8 cellular contexts compared by ENCODE assay signal in the genomic region with DNA sequence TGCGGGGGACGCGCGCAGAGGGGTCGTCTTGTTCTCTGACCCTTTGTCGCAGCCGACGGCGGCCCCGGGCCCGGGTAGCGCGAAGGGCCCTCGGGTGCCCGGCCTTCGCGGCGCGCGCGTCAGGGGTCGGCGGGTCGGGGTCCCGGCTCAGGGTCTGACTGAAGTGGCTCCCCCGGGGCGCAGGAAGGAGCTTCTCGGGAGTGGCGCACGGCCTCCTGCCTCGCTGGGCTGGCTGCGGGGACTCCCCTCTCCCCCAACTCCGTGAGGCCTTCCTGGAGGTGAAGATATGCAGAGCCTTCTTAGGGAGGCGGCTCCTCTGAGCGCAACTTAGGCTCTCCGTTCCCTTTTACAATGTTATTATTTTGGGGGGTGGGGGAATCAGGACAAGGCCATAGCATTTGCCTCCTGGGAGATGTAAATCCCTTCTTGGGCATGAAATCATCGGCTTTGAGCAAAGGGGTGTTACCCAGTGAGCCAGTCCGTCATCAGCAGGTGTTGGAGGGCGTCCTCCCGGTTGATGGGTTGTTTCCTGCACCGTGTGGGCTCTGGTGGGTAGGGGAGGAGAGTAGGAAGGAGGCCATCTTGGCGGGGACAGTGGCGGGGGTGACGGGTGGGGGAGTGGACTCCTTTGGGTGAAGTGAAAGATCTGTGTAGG. TPM values are rescaled to one million over a fixed set of nuclear protein-coding genes. Genes with fewer than 3 reads are reported as not detected.
DNase-seq lines count a peak whose midpoint lies in the region; ATAC-seq and TF ChIP-seq lines count a peak whose summit lies in the region.

No MANE protein-coding gene starts in this region.

- CTCF ChIA-PET in IMR-90 (lab: Yijun Ruan, JAX) = interaction anchor here (0.5 to 3.0 kb wide), 19 partner anchors 9 to 1907 kb away, joined by 3 to 36 read pairs (median 7); no protein-coding TSS in a partner anchor
- CTCF ChIA-PET in activated naive CD4-positive, alpha-beta T cell treated with anti-CD3 and anti-CD28 coated beads for 36 hours (lab: Charles Lee) = interaction anchor here (0.7 to 8.5 kb wide), 15 partner anchors 8 to 198 kb away, joined by 3 to 180 read pairs (median 6); no protein-coding TSS in a partner anchor

- H3K27ac ChIP-seq in IMR-90 (ENCODE audit: insufficient read depth, low read length) (peak overlapping the region; percentile 81), ovary (peak overlapping the region; percentile 81)

- H3K4me3 ChIP-seq in IMR-90 (ENCODE audit: insufficient read depth, low read depth, low read length) = peak overlapping the region; percentile 92
- H3K4me3 ChIP-seq in ovary = peak overlapping the region; percentile 54

- H3K79me1 ChIP-seq in IMR-90 (ENCODE audit: low read depth in 1 of 2, low read length in 2 of 2) = peaks cover 21 to 45% of the 10 kb centered on the region in 2 experiments

- H3K23ac ChIP-seq in IMR-90 (ENCODE audit: low read depth, low read length) = peak overlapping the region; percentile 84

- H2BK20ac ChIP-seq in IMR-90 (ENCODE audit: low read depth, low read length) = no peak overlapping the region

- peak overlapping the region; percentile 79 for H4K5ac ChIP-seq in IMR-90 (ENCODE audit: low read depth, low read length)

- intact Hi-C loops in IMR-90 (cut with micrococcal nuclease) = loop anchor here (2.0 to 10.0 kb wide), 2 partner anchors 53 to 317 kb away; no protein-coding TSS in a partner anchor
- intact Hi-C loops in activated naive CD4-positive, alpha-beta T cell treated with anti-CD3 and anti-CD28 coated beads for 36 hours (cut with micrococcal nuclease) = loop anchor here (1.0 to 10.0 kb wide), 4 partner anchors 8 to 625 kb away; partner anchors contain the start of genes PCNA and SHLD1
- intact Hi-C loops in ovary (cut with DNase I) = loop anchor here (2.0 to 5.0 kb wide), 4 partner anchors 45 to 65 kb away; no protein-coding TSS in a partner anchor

- 0 out of 2 replicates have a peak, but pooled peaks cover 11% of the 10 kb centered on the region for H3K9me1 ChIP-seq in IMR-90 (ENCODE audit: insufficient read depth, low read length)

- no TSS peak for BruUV-seq in IMR-90 (replicated peaks; lab: Mats Ljungman, UMichigan)

- peaks cover 8% of the 10 kb centered on the region for H3K4me1 ChIP-seq in IMR-90 (ENCODE audit: control insufficient read depth, insufficient read depth, low read length)
- peaks cover 4% of the 10 kb centered on the region for H3K4me1 ChIP-seq in ovary (ENCODE audit: insufficient read depth)

- H3K27ac Mint-ChIP-seq in activated naive CD4-positive, alpha-beta T cell treated with anti-CD3 and anti-CD28 coated beads for 36 hours = peak overlapping the region; percentile 94
- H3K27ac Mint-ChIP-seq in glutamatergic neuron (ENCODE audit: unreplicated experiment) (peak overlapping the region; percentile 98), type B pancreatic cell (peak overlapping the region; percentile 96)

- peak overlapping the region; percentile 69 for H4K91ac ChIP-seq in IMR-90 (ENCODE audit: insufficient read depth, low read depth, low read length)

- H3K36me3 ChIP-seq in IMR-90 (ENCODE audit: control insufficient read depth, insufficient read depth, low read length) (peaks cover 1% of the 10 kb centered on the region; the same call in 1 of the 2 replicates), ovary (no peaks in the 10 kb centered on the region)

- in situ Hi-C loops in IMR-90 (cut with MboI; ENCODE audit: low sequenced_read_pairs) = loop anchor here (5.0 kb wide), 1 partner anchor 60 kb away; no protein-coding TSS in a partner anchor

- peak overlapping the region; percentile 84 for H2BK5ac ChIP-seq in IMR-90 (ENCODE audit: low read depth, low read length, poor library complexity, severe bottlenecking)

- peak overlapping the region; percentile 80; the same call in 1 of the 2 replicates for H3K56ac ChIP-seq in IMR-90 (ENCODE audit: extremely low read depth, insufficient read depth, low read length)

- H2AFZ ChIP-seq in IMR-90 (replicated peaks; ENCODE audit: low read length, poor library complexity) = peak overlapping the region; percentile 95

- TF ChIP-seq CTCF in IMR-90 (conservative IDR thresholded peaks at IDR 0.05; ENCODE audit: low read depth, low read length) = no peak
- no peak for TF ChIP-seq CTCF in glutamatergic neuron (IDR thresholded peaks at IDR 0.05; ENCODE audit: partially characterized antibody, unreplicated experiment)
- no peak for TF ChIP-seq CTCF in ovary (IDR thresholded peaks at IDR 0.05)
- TF ChIP-seq CTCF in type B pancreatic cell (conservative IDR thresholded peaks at IDR 0.05) = no peak

- no peak for TF ChIP-seq POLR2A in IMR-90 (IDR thresholded peaks at IDR 0.05; ENCODE audit: low read depth, low read length)
- no peak for TF ChIP-seq POLR2A in ovary (IDR thresholded peaks at IDR 0.05)

- DNase-seq in DMS53 (lab: John Stamatoyannopoulos, UW) (peak; percentile 84), IMR-90 (peak; percentile 56), SHP77 (lab: John Stamatoyannopoulos, UW) (peak; percentile 61 to 68), glutamatergic neuron (peak; percentile 65), ovary (peak; percentile 42 to 63 (median 56)), type B pancreatic cell (ENCODE audit: extremely low spot score, unreplicated experiment) (peak; percentile 66)
- DNase-seq in activated naive CD4-positive, alpha-beta T cell treated with anti-CD3 and anti-CD28 coated beads for 36 hours = peak; percentile 86

- peak overlapping the region; percentile 88 for H3K14ac ChIP-seq in IMR-90 (replicated peaks; ENCODE audit: low read depth, low read length)

- no peak for TF ChIP-seq EP300 in ovary (IDR thresholded peaks at IDR 0.05)

- peak; percentile 38 for ATAC-seq in GM21529 (IDR thresholded peaks at IDR 0.05; ENCODE audit: unreplicated experiment)
- ATAC-seq in IMR-90 (ENCODE audit: low read depth) = peak; percentile 5

- 3% methylated on average over 7 of the region's 44 CpGs; no CpG with 5 or more reads in 1 of the 2 experiments for WGBS in IMR-90 (ENCODE audit: extremely low coverage in 2 of 2, insufficient read length in 1 of 2), 2 experiments
- WGBS in ovary, 3 donors = 0 to 1% (median 1%) methylated on average over 21 to 44 of the region's 44 CpGs

- H3K9ac ChIP-seq in IMR-90 (ENCODE audit: low read depth, low read length) = peak overlapping the region; percentile 89

- H3K36me3 Mint-ChIP-seq in activated naive CD4-positive, alpha-beta T cell treated with anti-CD3 and anti-CD28 coated beads for 36 hours (ENCODE audit: low read depth) = peaks cover 3% of the 10 kb centered on the region
- H3K36me3 Mint-ChIP-seq in glutamatergic neuron (ENCODE audit: unreplicated experiment) = no peaks in the 10 kb centered on the region
- H3K36me3 Mint-ChIP-seq in type B pancreatic cell = peaks cover 7% of the 10 kb centered on the region

- H2AK5ac ChIP-seq in IMR-90 (ENCODE audit: low read depth, low read length) = peak overlapping the region; percentile 73

- no peak for TF ChIP-seq RAD21 in IMR-90 (IDR thresholded peaks at IDR 0.05; ENCODE audit: low read length)

- H2BK120ac ChIP-seq in IMR-90 (ENCODE audit: low read depth, low read length) = peak overlapping the region; percentile 39

- peak overlapping the region; percentile 90 for H3K4me3 Mint-ChIP-seq in activated naive CD4-positive, alpha-beta T cell treated with anti-CD3 and anti-CD28 coated beads for 36 hours
- peak overlapping the region; percentile 99 for H3K4me3 Mint-ChIP-seq in glutamatergic neuron (ENCODE audit: unreplicated experiment)
- peak overlapping the region; percentile 98 for H3K4me3 Mint-ChIP-seq in type B pancreatic cell

- peak overlapping the region; percentile 29 to 47; a peak in 3 of 4 replicates for H4K8ac ChIP-seq in IMR-90 (ENCODE audit: low read depth in 2 of 2, low read length in 2 of 2)

- peak overlapping the region; percentile 63; the same call in 1 of the 2 replicates for H3K18ac ChIP-seq in IMR-90 (ENCODE audit: low read depth, low read length)

- H3K9me3 Mint-ChIP-seq in activated naive CD4-positive, alpha-beta T cell treated with anti-CD3 and anti-CD28 coated beads for 36 hours = no peaks in the 10 kb centered on the region
- H3K9me3 Mint-ChIP-seq in glutamatergic neuron (ENCODE audit: unreplicated experiment) (peaks cover 11% of the 10 kb centered on the region), type B pancreatic cell (no peaks in the 10 kb centered on the region)

- H3K27me3 ChIP-seq in IMR-90 (ENCODE audit: control insufficient read depth, insufficient read depth, low read length) (no peaks in the 10 kb centered on the region), ovary (no peaks in the 10 kb centered on the region)

- peak overlapping the region; percentile 13; the same call in 1 of the 3 replicates for H2BK15ac ChIP-seq in IMR-90 (ENCODE audit: low read depth, low read length)

- peak overlapping the region; percentile 93 for H2AK9ac ChIP-seq in IMR-90 (replicated peaks; ENCODE audit: low read depth, low read length, poor library complexity)

- peak overlapping the region; percentile 98 for H3K4me2 ChIP-seq in IMR-90 (ENCODE audit: low read depth, low read length)

- H3K9me3 ChIP-seq in IMR-90 (ENCODE audit: control insufficient read depth, insufficient read depth, low read length) (no peaks in the 10 kb centered on the region), ovary (no peaks in the 10 kb centered on the region)

- peaks cover 18% of the 10 kb centered on the region; the same call in 1 of the 2 replicates for H4K20me1 ChIP-seq in IMR-90 (ENCODE audit: insufficient read depth, low read length)

- dilution Hi-C loops in IMR-90 (cut with HindIII; ENCODE audit: low sequenced_read_pairs, unreplicated experiment) = no loop called here

- H3K27me3 Mint-ChIP-seq in activated naive CD4-positive, alpha-beta T cell treated with anti-CD3 and anti-CD28 coated beads for 36 hours (ENCODE audit: low read depth) = no peaks in the 10 kb centered on the region
- H3K27me3 Mint-ChIP-seq in glutamatergic neuron (ENCODE audit: unreplicated experiment) = peaks cover 5% of the 10 kb centered on the region
- no peaks in the 10 kb centered on the region for H3K27me3 Mint-ChIP-seq in type B pancreatic cell

- POLR2A ChIA-PET in IMR-90 (lab: Charles Lee; ENCODE audit: unreplicated experiment) = interaction anchor here (0.9 to 1.1 kb wide), 2 partner anchors 61 to 65 kb away, joined by 8 to 10 read pairs; no protein-coding TSS in a partner anchor

- peak overlapping the region; percentile 84 for H3K4ac ChIP-seq in IMR-90 (ENCODE audit: low read depth, low read length)

- H3K4me1 Mint-ChIP-seq in activated naive CD4-positive, alpha-beta T cell treated with anti-CD3 and anti-CD28 coated beads for 36 hours (ENCODE audit: low read depth) = peaks cover 48% of the 10 kb centered on the region
- H3K4me1 Mint-ChIP-seq in glutamatergic neuron (ENCODE audit: low read depth, unreplicated experiment) (peaks cover 11% of the 10 kb centered on the region), type B pancreatic cell (ENCODE audit: unreplicated experiment) (peaks cover 27% of the 10 kb centered on the region)

RNA-seq across cellular contexts. Expression of gene CDS2, which starts 0.5 kb away (rescaled TPM):
- 47.1 and 57.5 TPM in 2 replicates for total RNA-seq in IMR-90 (2012; rRNA removed)
- 14.2 and 17.0 TPM in 2 replicates for polyA plus RNA-seq in IMR-90 (2012; rRNA removed)
- polyA plus RNA-seq in IMR-90 (2012; cell fraction: cytosol; rRNA removed) = 5.6 and 7.2 TPM in 2 replicates
- polyA plus RNA-seq in IMR-90 (2012; cell fraction: nucleus; rRNA removed; ENCODE audit: low replicate concordance) = 3.1 and 12.8 TPM in 2 replicates
- total RNA-seq in activated naive CD4-positive, alpha-beta T cell treated with anti-CD3 and anti-CD28 coated beads for 36 hours = 10 to 100 TPM; 23.2 to 24.1 TPM
- total RNA-seq in glutamatergic neuron (ENCODE audit: unreplicated experiment) = 153 TPM
- 10 to 100 TPM; 18.5 to 43.7 (median 37.6) TPM for total RNA-seq in ovary
- 10 to 100 TPM; 11.4 to 54.6 TPM for polyA plus RNA-seq in ovary
- total RNA-seq in type B pancreatic cell (ENCODE audit: low replicate concordance) = 41.5 and 44.4 TPM in 2 replicates

RNA-seq across cellular contexts. Expression of gene PCNA, which starts 7.6 kb away (rescaled TPM):
- 155 and 222 TPM in 2 replicates for total RNA-seq in IMR-90 (2012; rRNA removed)
- 185 and 213 TPM in 2 replicates for polyA plus RNA-seq in IMR-90 (2012; rRNA removed)
- 92.7 and 174 TPM in 2 replicates for polyA plus RNA-seq in IMR-90 (2012; cell fraction: cytosol; rRNA removed)
- 81.5 and 150 TPM in 2 replicates for polyA plus RNA-seq in IMR-90 (2012; cell fraction: nucleus; rRNA removed; ENCODE audit: low replicate concordance)
- 100 to 1,000 TPM; 631 to 641 TPM for total RNA-seq in activated naive CD4-positive, alpha-beta T cell treated with anti-CD3 and anti-CD28 coated beads for 36 hours
- total RNA-seq in glutamatergic neuron (ENCODE audit: unreplicated experiment) = 43.3 TPM
- 10 to 100 TPM; 34.1 to 50.0 (median 38.8) TPM for total RNA-seq in ovary
- polyA plus RNA-seq in ovary = 10 to 100 TPM; 42.1 to 49.0 TPM
- 128 and 180 TPM in 2 replicates for total RNA-seq in type B pancreatic cell (ENCODE audit: low replicate concordance)

RNA-seq across cellular contexts. Expression of gene TMEM230, which starts 14.5 kb away (rescaled TPM):
- 69.2 and 84.4 TPM in 2 replicates for total RNA-seq in IMR-90 (2012; rRNA removed)
- 97.7 and 102 TPM in 2 replicates for polyA plus RNA-seq in IMR-90 (2012; rRNA removed)
- 54.2 and 64.1 TPM in 2 replicates for polyA plus RNA-seq in IMR-90 (2012; cell fraction: cytosol; rRNA removed)
- 12.4 and 30.1 TPM in 2 replicates for polyA plus RNA-seq in IMR-90 (2012; cell fraction: nucleus; rRNA removed; ENCODE audit: low replicate concordance)
- total RNA-seq in activated naive CD4-positive, alpha-beta T cell treated with anti-CD3 and anti-CD28 coated beads for 36 hours = 10 to 100 TPM; 86.3 to 90.5 TPM
- total RNA-seq in glutamatergic neuron (ENCODE audit: unreplicated experiment) = 78.2 TPM
- 100 to 1,000 TPM in 2 of 7 donors, 10 to 100 TPM in 5; 57.7 to 119 (median 97.7) TPM for total RNA-seq in ovary
- polyA plus RNA-seq in ovary = 100 to 1,000 TPM; 124 to 194 TPM
- total RNA-seq in type B pancreatic cell (ENCODE audit: low replicate concordance) = 87.0 and 87.5 TPM in 2 replicates

Comparison
In these comparisons a context has a peak if more than half of its experiments do, and no peak if none do; other contexts are left out.
1. Peak in every context shown above with its lines: DNase-seq, ATAC-seq, H3K4me3 ChIP-seq and H3K27ac ChIP-seq.